ENCODE assay signal across 15 cellular contexts in genomic region chr20:37933797-37934633, GRCh38. TPM values are rescaled to one million over a fixed set of nuclear protein-coding genes. Genes with fewer than 3 reads are reported as not detected.
A peak's percentile ranks its signal among the peaks of the same experiment; 100 is the strongest.
DNase-seq lines count a peak whose midpoint lies in the region; ATAC-seq, FAIRE-seq and TF ChIP-seq lines count a peak whose summit lies in the region.
"Had no signal": no experiment of that assay in that cellular context is flagged by ENCODE, and none has a peak within 500 bp of the region (broad histone marks: within the 10 kb centered on the region; RNA-seq: fewer than 3 reads in every experiment).

No MANE protein-coding gene starts in this region.

- TF ChIP-seq POLR2A in K562 (conservative IDR thresholded peaks at IDR 0.05) = no peak
- TF ChIP-seq POLR2A in right lobe of liver (IDR thresholded peaks at IDR 0.05) = no peak

- POLR2A ChIA-PET in K562 (lab: Yijun Ruan, JAX) = no interaction called here

- no peaks in the 10 kb centered on the region for H4K20me1 ChIP-seq in K562 (replicated peaks; ENCODE audit: control insufficient read depth, insufficient read depth, low read length)

- BruUV-seq in K562 (replicated peaks; lab: Mats Ljungman, UMichigan) = no TSS peak

- no peak overlapping the region for H3K9ac ChIP-seq in K562 (ENCODE audit: insufficient read depth in 1 of 2, low read depth in 2 of 2, low read length in 2 of 2)

- H3K27me3 ChIP-seq in H7 (ENCODE audit: control insufficient read depth, insufficient read depth, low read length) (no peaks in the 10 kb centered on the region), K562 (ENCODE audit: control insufficient read depth in 2 of 2, insufficient read depth in 2 of 2, low read length in 2 of 2) (peaks cover 52 to 89% of the 10 kb centered on the region in 2 experiments), right lobe of liver (no peaks in the 10 kb centered on the region), MG63 (no peaks in the 10 kb centered on the region)

- no peaks in the 10 kb centered on the region for H3K79me2 ChIP-seq in K562 (ENCODE audit: control insufficient read depth, insufficient read depth, low read length)

- intact Hi-C loops in K562 (cut with micrococcal nuclease) = no loop called here
- intact Hi-C loops in right lobe of liver (cut with DNase I) = no loop called here

- H3K9me3 ChIP-seq in K562 (replicated peaks; ENCODE audit: control insufficient read depth, insufficient read depth, low read depth, low read length) (no peaks in the 10 kb centered on the region), right lobe of liver (no peaks in the 10 kb centered on the region), MG63 (no peaks in the 10 kb centered on the region)
- H3K9me3 ChIP-seq: HAP-1 had no signal

- H3K4me2 ChIP-seq in K562 (ENCODE audit: insufficient read depth, low read length) = no peak overlapping the region

- H3K36me3 ChIP-seq in H7 (replicated peaks; ENCODE audit: control insufficient read depth, insufficient read depth, low read length) (no peaks in the 10 kb centered on the region), K562 (ENCODE audit: control insufficient read depth, insufficient read depth, low read length) (no peaks in the 10 kb centered on the region), right lobe of liver (no peaks in the 10 kb centered on the region), MG63 (no peaks in the 10 kb centered on the region)
- H3K36me3 ChIP-seq: HAP-1 had no signal

- TF ChIP-seq RAD21 in K562 (CRISPR knock-in tag; conservative IDR thresholded peaks at IDR 0.05 in 1 of 2, IDR thresholded peaks at IDR 0.05 in 1 of 2) = no peak

- DNase-seq in H7 (peak; percentile 39), K562 (ENCODE audit: extremely low read depth in 1 of 4, low spot score in 3 of 4) (no peak), right lobe of liver (peak in 1 of 3 donors; percentile 65), SHP77 (lab: John Stamatoyannopoulos, UW) (no peak), MG63 (no peak)
- no peak for DNase-seq in activated CD8-positive, alpha-beta memory T cell treated with anti-CD3 and anti-CD28 coated beads, Interleukin-2, amount 50 U/mL, for 4 hours
- DNase-seq: CD8-positive, alpha-beta T cell; COR-L47; DND-41; GDM1 had no signal

- ATAC-seq in K562 (no peak), right lobe of liver (peak; percentile 36 to 86 (median 55)), GM18517 (IDR thresholded peaks at IDR 0.05; ENCODE audit: unreplicated experiment) (no peak)
- ATAC-seq: CD8-positive, alpha-beta T cell had no signal

- no peak overlapping the region for H3K27ac ChIP-seq in K562 (ENCODE audit: extremely low read depth, low read depth, low read length)
- H3K27ac ChIP-seq in right lobe of liver = no peak overlapping the region

- peaks cover 0 to 6% of the 10 kb centered on the region in 2 experiments; a peak in 1 of 5 replicates for H3K4me1 ChIP-seq in K562 (replicated peaks in 1 of 2; ENCODE audit: control insufficient read depth in 2 of 2, insufficient read depth in 2 of 2, low read length in 2 of 2)
- no peaks in the 10 kb centered on the region for H3K4me1 ChIP-seq in right lobe of liver
- H3K4me1 ChIP-seq: HAP-1 had no signal

- no peak for TF ChIP-seq EP300 in K562 (IDR thresholded peaks at IDR 0.05; ENCODE audit: low read length)

- FAIRE-seq in K562 (lab: Jason Lieb, UNC) = no peak
- FAIRE-seq: GM12892 had no signal

- CTCF ChIA-PET in K562 (lab: Yijun Ruan, JAX; ENCODE audit: low intra/inter-chr PET ratio) = no interaction called here

- in situ Hi-C loops in K562 (cut with MboI) = no loop called here

- H2AFZ ChIP-seq in K562 (ENCODE audit: low read depth, low read length) = no peak overlapping the region

- peaks cover 3% of the 10 kb centered on the region for H3K9me1 ChIP-seq in K562 (ENCODE audit: control insufficient read depth, insufficient read depth, low read length)

- 11% methylated on average over 15 of the region's 15 CpGs for WGBS in K562 (ENCODE audit: insufficient coverage, low coverage, missing lambda C conversion rate)
- 66% methylated on average over 3 of the region's 15 CpGs for WGBS in right lobe of liver (ENCODE audit: insufficient coverage, low coverage, low lambda C conversion rate, missing lambda C conversion rate)

- H3K4me3 ChIP-seq in H7 (ENCODE audit: insufficient read depth, low read depth, low read length) (no peak overlapping the region), K562 (no peak overlapping the region), right lobe of liver (no peak overlapping the region), MG63 (no peak overlapping the region)
- H3K4me3 ChIP-seq: HAP-1 had no signal

- no peak for TF ChIP-seq CTCF in K562 (IDR thresholded peaks at IDR 0.05 in 2 of 3, conservative IDR thresholded peaks at IDR 0.05 in 1 of 3; ENCODE audit: insufficient read depth in 2 of 3, low read depth in 1 of 3, low read length in 3 of 3)
- TF ChIP-seq CTCF in right lobe of liver (IDR thresholded peaks at IDR 0.05) = no peak

TF ChIP-seq in K562, 482 proteins besides CTCF, POLR2A, EP300 and RAD21:
- peak; percentile 17; the same call in 1 of the 2 replicates for TF ChIP-seq BCOR (IDR thresholded peaks at IDR 0.05)
- no peak for TF ChIP-seq ERF (CRISPR knock-in tag; IDR thresholded peaks at IDR 0.05)
- 0 out of 2 replicates have a peak, but pooled peaks have one; percentile 26 for TF ChIP-seq CEBPB (tag; IDR thresholded peaks at IDR 0.05)
- peak; percentile 59 for TF ChIP-seq ESRRA (IDR thresholded peaks at IDR 0.05; ENCODE audit: borderline replicate concordance, low read depth)
TF ChIP-seq in K562: peak in this region for 3.

RNA-seq across cellular contexts. Expression of gene VSTM2L, which starts 31.1 kb away (rescaled TPM):
- total RNA-seq in H7 (2014; rRNA removed; shearing (Covaris generic)) = 2.7 and 5.8 TPM in 2 replicates
- not detected in 2 replicates for total RNA-seq in K562 (2011; cell fraction: chromatin; rRNA removed; ENCODE audit: low replicate concordance)
- total RNA-seq in K562 (2011; cell fraction: nucleolus; rRNA removed) = not detected in 2 replicates
- not detected in 2 replicates for total RNA-seq in K562 (2011; cell fraction: nucleoplasm; rRNA removed)
- not detected in 2 replicates for total RNA-seq in K562 (2014; rRNA removed)
- not detected in 2 replicates for total RNA-seq in K562 (2014; rRNA removed; fragmentation: Illumina TruSeq; extraction: Trizol)
- not detected in 2 replicates for total RNA-seq in K562 (2015; rRNA removed; fragmentation: Illumina TruSeq; extraction: Trizol)
- total RNA-seq in K562 (2021) = not detected in 2 replicates
- not detected in 2 replicates for polyA plus RNA-seq in K562 (2011; rRNA removed)
- polyA plus RNA-seq in K562 (2011; cell fraction: cytosol; rRNA removed) = not detected in 2 replicates
- not detected in 2 replicates for polyA plus RNA-seq in K562 (2011; cell fraction: nucleus; rRNA removed)
- not detected in 2 replicates for polyA plus RNA-seq in K562 (2012)
- polyA plus RNA-seq in K562 (2014; fragmentation: Illumina TruSeq; extraction: Trizol) = not detected in 2 replicates
- polyA plus RNA-seq in K562 (2014; fragmentation: Nextera tagmentation; extraction: Ambion mirVana) = not detected
- not detected in 2 replicates for polyA plus RNA-seq in K562 (2014; rRNA removed)
- not detected in 2 replicates for polyA minus RNA-seq in K562 (2011; rRNA and poly(A)+ RNA removed)
- not detected in 2 replicates for polyA minus RNA-seq in K562 (2011; cell fraction: cytosol; rRNA and poly(A)+ RNA removed)
- polyA minus RNA-seq in K562 (2011; cell fraction: nucleus; rRNA and poly(A)+ RNA removed) = not detected in 2 replicates
- 10 to 100 TPM in 1 of 6 experiments, 1 to 10 TPM in 3, under 1 TPM in 2; 0.56 to 10.7 (median 1.8) TPM for total RNA-seq in right lobe of liver
- total RNA-seq in MG63 (2014; rRNA removed; shearing (Covaris generic); ENCODE audit: low replicate concordance) = 0.81 and 4.0 TPM in 2 replicates
- total RNA-seq: CD8-positive, alpha-beta T cell; HT-29 had no signal
- polyA plus RNA-seq: CD14-positive monocyte had no signal

Comparison
In these comparisons a context has a peak if more than half of its experiments do, and no peak if none do; other contexts are left out.
1. ATAC-seq: peak in right lobe of liver (4 of 4); none in K562 (single experiment) and GM18517 (single experiment).